In the genomic region with DNA sequence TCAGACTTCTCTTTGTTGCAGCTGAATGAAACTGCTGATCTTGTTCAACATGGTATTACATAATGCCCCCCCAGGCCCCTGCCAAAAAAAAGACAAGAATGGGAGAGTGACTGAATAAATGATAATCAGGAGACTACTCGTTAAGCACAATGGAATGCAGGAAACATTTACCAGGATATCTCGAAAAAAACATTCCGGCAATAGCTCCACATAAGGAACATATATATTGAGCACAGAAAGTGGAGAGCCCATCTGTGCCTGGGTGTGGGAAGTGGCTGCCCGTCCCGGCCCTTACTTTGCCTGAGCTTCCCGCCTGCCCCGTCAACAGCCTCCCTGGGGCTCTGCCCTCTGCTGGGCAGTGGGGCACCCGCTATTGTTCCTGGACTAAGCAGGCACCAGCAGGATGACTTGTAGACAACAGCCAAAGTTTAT, we compare ENCODE assay signal across 8 cellular contexts. TPM values are rescaled to one million over a fixed set of nuclear protein-coding genes. Genes with fewer than 3 reads are reported as not detected.
DNase-seq lines count a peak whose midpoint lies in the region; ATAC-seq and TF ChIP-seq lines count a peak whose summit lies in the region.

No MANE protein-coding gene starts in this region.

- H3K4me3 ChIP-seq in heart right ventricle (no peak overlapping the region), transverse colon (no peak overlapping the region)

- no peak for TF ChIP-seq POLR2A in transverse colon (IDR thresholded peaks at IDR 0.05)

- no peak for TF ChIP-seq EP300 in transverse colon (IDR thresholded peaks at IDR 0.05; ENCODE audit: low read depth)

- H3K9me3 ChIP-seq in heart right ventricle, result no peaks in the 10 kb centered on the region
- no peaks in the 10 kb centered on the region for H3K9me3 ChIP-seq in transverse colon

- TF ChIP-seq CTCF in heart right ventricle (IDR thresholded peaks at IDR 0.05) (peak in 8 of 9 donors; percentile 28 to 68 (median 58)), transverse colon (IDR thresholded peaks at IDR 0.05) (peak; percentile 31 to 50 (median 40))

- H3K4me1 ChIP-seq in heart right ventricle (peaks cover 0 to 15% (median 9%) of the 10 kb centered on the region in 9 donors), transverse colon (no peaks in the 10 kb centered on the region)

- WGBS in heart right ventricle, 2 donors, result 24 to 32% methylated on average over 8 of the region's 8 CpGs
- 31 to 41% methylated on average over 8 of the region's 8 CpGs for WGBS in transverse colon (ENCODE audit: low coverage in 1 of 2), 2 donors

- peaks cover 0 to 61% (median 14%) of the 10 kb centered on the region in 9 donors for H3K36me3 ChIP-seq in heart right ventricle
- peaks cover 0 to 10% (median 6%) of the 10 kb centered on the region in 4 donors for H3K36me3 ChIP-seq in transverse colon

- in situ Hi-C loops in transverse colon (cut with MboI; ENCODE audit: low pct_ligation_motif_present in 1 of 4, low pct_unique_long_range_greater_than_20kb in 1 of 4, low sequenced_read_pairs in 3 of 4), result no loop called here

- peak; percentile 15 for DNase-seq in activated CD8-positive, alpha-beta memory T cell treated with anti-CD3 and anti-CD28 coated beads, Interleukin-2, amount 50 U/mL, for 4 hours
- DNase-seq in activated CD8-positive, alpha-beta memory T cell treated with anti-CD3 and anti-CD28 coated beads, Interleukin-2, amount 50 U/mL, for 48 hours, result no peak
- DNase-seq in T1000 (lab: John Stamatoyannopoulos, UW) (peak; percentile 56), heart right ventricle (peak in 1 of 2 donors; percentile 60), transverse colon (peak; percentile 51)
- DNase-seq in stimulated activated CD4-positive, alpha-beta T cell treated with anti-CD3 and anti-CD28 coated beads, Interleukin-4, amount 100 ng/mL, for 4 hours, result no peak

- H3K27me3 ChIP-seq in heart right ventricle (no peaks in the 10 kb centered on the region), transverse colon (no peaks in the 10 kb centered on the region)

- H3K27ac ChIP-seq in heart right ventricle, result peak overlapping the region in 5 of 10 donors; percentile 8 to 49 (median 29)
- no peak overlapping the region for H3K27ac ChIP-seq in transverse colon

- intact Hi-C loops in heart right ventricle (cut with DNase I), result no loop called here
- intact Hi-C loops in transverse colon (cut with DNase I; ENCODE audit: low total_unique reads), result no loop called here

- ATAC-seq in heart right ventricle (peak; percentile 61 to 88 (median 80)), GM18861 (IDR thresholded peaks at IDR 0.05; ENCODE audit: unreplicated experiment) (no peak), GM18519 (IDR thresholded peaks at IDR 0.05; ENCODE audit: low FRiP score, unreplicated experiment) (no peak)

RNA-seq across cellular contexts. Expression of a gene that starts 13.4 kb away (rescaled TPM):
- total RNA-seq in heart right ventricle, result 10 to 100 TPM in 1 of 10 donors, 1 to 10 TPM in 9; 5.2 to 11.2 (median 6.9) TPM
- 1 to 10 TPM; 7.1 to 8.8 TPM for polyA plus RNA-seq in heart right ventricle
- 100 to 1,000 TPM in 1 of 4 donors, 10 to 100 TPM in 3; 27.2 to 125 (median 48.6) TPM for total RNA-seq in transverse colon

RNA-seq across cellular contexts. Expression of a gene that starts 23.4 kb away (rescaled TPM):
- total RNA-seq in heart right ventricle (under 1 TPM in 7 of 10 donors, not detected in 3; 0.14 to 0.44 (median 0.34) TPM), transverse colon (not detected)
- under 1 TPM; 0.20 to 0.37 TPM for polyA plus RNA-seq in heart right ventricle

Comparison
In these comparisons a context has a peak if more than half of its experiments do, and no peak if none do; other contexts are left out.
1. DNase-seq: peak in activated CD8-positive, alpha-beta memory T cell treated with anti-CD3 and anti-CD28 coated beads, Interleukin-2, amount 50 U/mL, for 4 hours (single experiment), T1000 (single experiment) and transverse colon (single experiment); none in activated CD8-positive, alpha-beta memory T cell treated with anti-CD3 and anti-CD28 coated beads, Interleukin-2, amount 50 U/mL, for 48 hours (single experiment) and stimulated activated CD4-positive, alpha-beta T cell treated with anti-CD3 and anti-CD28 coated beads, Interleukin-4, amount 100 ng/mL, for 4 hours (0 of 2).
2. ATAC-seq: peak in heart right ventricle (8 of 8); none in GM18861 (single experiment) and GM18519 (single experiment).